In genomic region chr2:215355801-215356200, GRCh38 we compare ENCODE assay signal across 22 cellular contexts.
"Had no signal": no experiment of that assay in that cellular context is flagged by ENCODE, and none has a peak within 500 bp of the region (broad histone marks: within the 10 kb centered on the region; RNA-seq: fewer than 3 reads in every experiment).

No MANE protein-coding gene starts in this region.

- H3K4me3 Mint-ChIP-seq: activated CD8-positive, alpha-beta T cell treated with anti-CD3 and anti-CD28 coated beads, Interleukin-2, amount 10 ng/mL, durations not matched to agents 7 days and 5 days; activated T-helper 17 cell treated with anti-CD3 and anti-CD28 coated beads, Interleukin-2, amount 50 U/mL, for 72 hours; memory B cell; nephron had no signal

- H3K27me3 ChIP-seq: adrenal gland, ascending aorta, cardiac muscle cell, hepatocyte, neutrophil, upper lobe of left lung had no signal

- H3K79me2 ChIP-seq: hepatocyte had no signal

- H3K27ac ChIP-seq: adrenal gland, cardiac muscle cell, epithelial cell of prostate, hepatocyte, neutrophil, upper lobe of left lung had no signal

- H3K4me3 ChIP-seq: adrenal gland, ascending aorta, cardiac muscle cell, hepatocyte, thoracic aorta, upper lobe of left lung had no signal

- H3K27ac Mint-ChIP-seq: activated CD8-positive, alpha-beta T cell treated with anti-CD3 and anti-CD28 coated beads, Interleukin-2, amount 10 ng/mL, durations not matched to agents 7 days and 5 days; activated naive CD4-positive, alpha-beta T cell treated with anti-CD3 and anti-CD28 coated beads, Interleukin-2, amount 50 U/mL, for 72 hours; activated T-helper 17 cell treated with anti-CD3 and anti-CD28 coated beads, Interleukin-2, amount 50 U/mL, for 72 hours; memory B cell; nephron had no signal

- DNase-seq: activated CD4-positive, alpha-beta T cell treated with anti-CD3 and anti-CD28 coated beads for 1 hour; activated CD4-positive, alpha-beta T cell treated with anti-CD3 and anti-CD28 coated beads, Interleukin-2, amount 50 U/mL, for 1 hour; activated CD8-positive, alpha-beta T cell treated with anti-CD3 and anti-CD28 coated beads, Interleukin-2, amount 10 ng/mL, durations not matched to agents 7 days and 5 days; activated T-cell treated with anti-CD3 and anti-CD28 coated beads, Interleukin-2, amount 50 U/mL, for 1 hour; adrenal gland; glutamatergic neuron; left cardiac atrium; stimulated activated CD4-positive, alpha-beta T cell treated with anti-CD3 and anti-CD28 coated beads, Interleukin-4, amount 100 ng/mL, for 24 hours; stimulated activated naive CD4-positive, alpha-beta T cell treated with Interleukin-2 at 50 U/mL for 16 hours; T-helper 1 cell; T-helper 9 cell; upper lobe of left lung had no signal

- H2AFZ ChIP-seq: hepatocyte had no signal

- H3K27me3 Mint-ChIP-seq: activated T-helper 17 cell treated with anti-CD3 and anti-CD28 coated beads, Interleukin-2, amount 50 U/mL, for 72 hours; memory B cell had no signal

- H3K9me3 Mint-ChIP-seq: activated naive CD4-positive, alpha-beta T cell treated with anti-CD3 and anti-CD28 coated beads, Interleukin-2, amount 50 U/mL, for 72 hours; activated T-helper 17 cell treated with anti-CD3 and anti-CD28 coated beads, Interleukin-2, amount 50 U/mL, for 72 hours; memory B cell; nephron had no signal

- H3K4me1 ChIP-seq: adrenal gland, ascending aorta, upper lobe of left lung had no signal

- H3K9me3 ChIP-seq: adrenal gland, ascending aorta, neutrophil, thoracic aorta, upper lobe of left lung had no signal

- H3K4me2 ChIP-seq: hepatocyte had no signal

- H3K4me1 Mint-ChIP-seq: activated T-helper 17 cell treated with anti-CD3 and anti-CD28 coated beads, Interleukin-2, amount 50 U/mL, for 72 hours; memory B cell; nephron had no signal

- H3K36me3 ChIP-seq: adrenal gland, neutrophil had no signal
